Comparison of ENCODE assay signal across 1 cellular context in the genomic region with DNA sequence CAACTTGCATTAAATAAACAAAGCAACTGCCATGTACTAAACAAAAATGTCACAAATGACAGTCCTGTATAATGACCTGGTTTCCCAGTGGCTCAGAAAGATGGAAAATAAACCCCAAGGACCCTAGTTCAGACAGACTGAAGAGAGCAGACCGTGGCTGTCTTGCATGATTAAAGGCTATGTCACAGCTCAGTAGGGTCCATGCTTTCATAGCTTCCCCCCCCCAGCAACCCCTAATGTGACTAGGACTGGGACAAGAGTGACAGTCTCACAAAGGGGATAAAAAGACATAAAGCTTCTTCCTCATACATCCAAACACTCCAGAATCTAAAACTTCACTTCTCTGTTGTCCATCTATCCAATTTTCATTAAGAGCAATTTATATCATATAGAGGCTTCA.
TF ChIP-seq lines count a peak whose summit lies in the region.

No MANE protein-coding gene starts in this region.

TF ChIP-seq in HCT116, 20 proteins besides CTCF, POLR2A, EP300 and RAD21 (continued from another document):
- TF ChIP-seq TCF7L2 (IDR thresholded peaks at IDR 0.05; ENCODE audit: borderline replicate concordance, extremely low read depth, insufficient read depth, insufficient read length) (no peak), ZFX (IDR thresholded peaks at IDR 0.05) (no peak), CEBPB (IDR thresholded peaks at IDR 0.05; ENCODE audit: low read depth) (no peak)
